Comparison of ENCODE assay signal across 24 cellular contexts in the genomic region with DNA sequence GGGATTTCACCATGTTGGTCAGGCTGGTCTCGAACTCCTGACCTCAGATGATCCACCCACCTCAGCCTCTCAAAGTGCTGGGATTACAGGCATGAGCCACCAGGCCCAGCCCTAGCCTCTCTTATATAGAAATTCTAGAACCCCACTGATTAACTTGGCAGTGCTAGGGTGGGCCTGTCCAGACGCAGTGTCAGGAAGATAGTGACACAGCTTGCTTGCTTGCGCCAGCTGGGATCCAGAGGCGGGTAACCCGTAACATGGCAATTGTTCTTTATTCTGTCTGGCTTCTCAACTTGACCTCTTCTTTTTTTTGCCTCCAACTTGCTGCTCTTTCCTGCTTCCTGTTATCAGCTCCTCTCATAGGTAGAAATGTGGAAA. TPM values are rescaled to one million over a fixed set of nuclear protein-coding genes. Genes with fewer than 3 reads are reported as not detected.
DNase-seq lines count a peak whose midpoint lies in the region; ATAC-seq and FAIRE-seq lines count a peak whose summit lies in the region.
"Had no signal": no experiment of that assay in that cellular context is flagged by ENCODE, and none has a peak within 500 bp of the region (broad histone marks: within the 10 kb centered on the region; RNA-seq: fewer than 3 reads in every experiment).

No MANE protein-coding gene starts in this region.

- CTCF ChIA-PET in CD4-positive, alpha-beta memory T cell (lab: Charles Lee; ENCODE audit: partially characterized antibody): interaction anchor here (0.7 to 1.8 kb wide), 4 partner anchors 18 to 167 kb away, joined by 3 to 9 read pairs (median 4); no protein-coding TSS in a partner anchor

- peaks cover 5% of the 10 kb centered on the region for H3K27me3 Mint-ChIP-seq in activated CD4-positive, alpha-beta T cell treated with anti-CD3 and anti-CD28 coated beads, Interleukin-2, amount 10 ng/mL, durations not matched to agents 24 days and 14 days
- H3K27me3 Mint-ChIP-seq in CD4-positive, alpha-beta memory T cell: no peaks in the 10 kb centered on the region
- no peaks in the 10 kb centered on the region for H3K27me3 Mint-ChIP-seq in activated T-helper 2 cell treated with anti-CD3 and anti-CD28 coated beads, Interferon-gamma antibody, Interleukin-2, Interleukin-4, amounts not matched to agents 10 μg/mL and 5 μg/mL and 100 μg/mL, durations not matched to agents 14 hours and 24 hours and 36 hours (ENCODE audit: low read depth)
- no peaks in the 10 kb centered on the region for H3K27me3 Mint-ChIP-seq in naive thymus-derived CD8-positive, alpha-beta T cell
- H3K27me3 Mint-ChIP-seq: CD4-positive, CD25-positive, alpha-beta regulatory T cell; memory B cell had no signal

- H3K4me1 ChIP-seq in CD4-positive, alpha-beta memory T cell (ENCODE audit: insufficient read depth, low read length): peaks cover 12% of the 10 kb centered on the region
- H3K4me1 ChIP-seq: thyroid gland had no signal

- H3K36me3 ChIP-seq in CD4-positive, alpha-beta memory T cell (ENCODE audit: insufficient read depth, low read length): no peaks in the 10 kb centered on the region
- H3K36me3 ChIP-seq: thyroid gland had no signal

- H3K27ac ChIP-seq in CD4-positive, alpha-beta memory T cell (ENCODE audit: low read depth, low read length): no peak overlapping the region
- H3K27ac ChIP-seq: GM23248, PC-9, skin epidermis, thyroid gland had no signal

- peaks cover 4% of the 10 kb centered on the region for H3K9me3 Mint-ChIP-seq in activated CD4-positive, alpha-beta T cell treated with anti-CD3 and anti-CD28 coated beads, Interleukin-2, amount 10 ng/mL, durations not matched to agents 24 days and 14 days
- H3K9me3 Mint-ChIP-seq in CD4-positive, alpha-beta memory T cell: no peaks in the 10 kb centered on the region
- H3K9me3 Mint-ChIP-seq in activated T-helper 2 cell treated with anti-CD3 and anti-CD28 coated beads, Interferon-gamma antibody, Interleukin-2, Interleukin-4, amounts not matched to agents 10 μg/mL and 5 μg/mL and 100 μg/mL, durations not matched to agents 14 hours and 24 hours and 36 hours: no peaks in the 10 kb centered on the region
- H3K9me3 Mint-ChIP-seq in naive thymus-derived CD8-positive, alpha-beta T cell: no peaks in the 10 kb centered on the region
- H3K9me3 Mint-ChIP-seq: CD4-positive, CD25-positive, alpha-beta regulatory T cell; memory B cell; WTC11 had no signal

- no peak overlapping the region for H3K4me3 ChIP-seq in CD4-positive, alpha-beta memory T cell (ENCODE audit: low read length in 2 of 2)
- H3K4me3 ChIP-seq: GM23248, PC-9, skin epidermis, thyroid gland had no signal

- no peak for FAIRE-seq in urothelium cell line (lab: Jason Lieb, UNC)
- FAIRE-seq: A204.1 had no signal

- H3K27ac Mint-ChIP-seq in activated CD4-positive, alpha-beta T cell treated with anti-CD3 and anti-CD28 coated beads, Interleukin-2, amount 10 ng/mL, durations not matched to agents 24 days and 14 days: peak overlapping the region; percentile 94
- H3K27ac Mint-ChIP-seq in CD4-positive, alpha-beta memory T cell: peak overlapping the region in 4 of 7 donors; percentile 57 to 72 (median 62)
- peak overlapping the region; percentile 82 for H3K27ac Mint-ChIP-seq in activated T-helper 2 cell treated with anti-CD3 and anti-CD28 coated beads, Interferon-gamma antibody, Interleukin-2, Interleukin-4, amounts not matched to agents 10 μg/mL and 5 μg/mL and 100 μg/mL, durations not matched to agents 14 hours and 24 hours and 36 hours
- peak overlapping the region in 6 of 10 donors; percentile 52 to 79 (median 76) for H3K27ac Mint-ChIP-seq in naive thymus-derived CD8-positive, alpha-beta T cell
- H3K27ac Mint-ChIP-seq: WTC11 had no signal

- POLR2A ChIA-PET in CD4-positive, alpha-beta memory T cell (lab: Charles Lee; ENCODE audit: partially characterized antibody): no interaction called here
- POLR2A ChIA-PET in naive thymus-derived CD8-positive, alpha-beta T cell (lab: Charles Lee): no interaction called here

- no peak for DNase-seq in activated CD4-positive, alpha-beta T cell treated with anti-CD3 and anti-CD28 coated beads, Interleukin-2, amount 10 ng/mL, durations not matched to agents 24 days and 14 days
- no peak for DNase-seq in activated CD4-positive, alpha-beta T cell treated with anti-CD3 and anti-CD28 coated beads, Interleukin-2, amount 50 U/mL, for 1 hour
- no peak for DNase-seq in CD4-positive, alpha-beta memory T cell
- DNase-seq in activated T-helper 2 cell treated with anti-CD3 and anti-CD28 coated beads, Interferon-gamma antibody, Interleukin-2, Interleukin-4, amounts not matched to agents 10 μg/mL and 5 μg/mL and 100 μg/mL, durations not matched to agents 14 hours and 24 hours and 36 hours (ENCODE audit: low spot score): no peak
- no peak for DNase-seq in naive thymus-derived CD8-positive, alpha-beta T cell
- no peak for DNase-seq in urothelium cell line (ENCODE audit: low spot score)
- no peak for DNase-seq in NCI-H1105 treated with DMSO at 0.1 percent for 48 hours (lab: John Stamatoyannopoulos, UW)
- DNase-seq: CD4-positive, CD25-positive, alpha-beta regulatory T cell; cortex of kidney; DMS 273 treated with DMSO at 0.1 percent for 48 hours; EL; GM23248; Karpas-422; NCI-H1417 treated with DMSO at 0.1 percent for 48 hours; NCI-H2029 treated with DMSO at 0.1 percent for 48 hours; NCI-H526 treated with DMSO at 0.1 percent for 48 hours; PC-9; thyroid gland had no signal

- peak overlapping the region; percentile 59 for H3K4me3 Mint-ChIP-seq in activated CD4-positive, alpha-beta T cell treated with anti-CD3 and anti-CD28 coated beads, Interleukin-2, amount 10 ng/mL, durations not matched to agents 24 days and 14 days
- no peak overlapping the region for H3K4me3 Mint-ChIP-seq in CD4-positive, alpha-beta memory T cell
- H3K4me3 Mint-ChIP-seq in activated T-helper 2 cell treated with anti-CD3 and anti-CD28 coated beads, Interferon-gamma antibody, Interleukin-2, Interleukin-4, amounts not matched to agents 10 μg/mL and 5 μg/mL and 100 μg/mL, durations not matched to agents 14 hours and 24 hours and 36 hours (ENCODE audit: low read depth): no peak overlapping the region
- H3K4me3 Mint-ChIP-seq in naive thymus-derived CD8-positive, alpha-beta T cell: no peak overlapping the region
- H3K4me3 Mint-ChIP-seq: CD4-positive, CD25-positive, alpha-beta regulatory T cell; memory B cell; WTC11 had no signal

- H3K9me3 ChIP-seq in CD4-positive, alpha-beta memory T cell (ENCODE audit: control insufficient read depth in 1 of 2, low read length in 2 of 2): no peaks in the 10 kb centered on the region
- H3K9me3 ChIP-seq: thyroid gland had no signal

- H3K36me3 Mint-ChIP-seq in activated CD4-positive, alpha-beta T cell treated with anti-CD3 and anti-CD28 coated beads, Interleukin-2, amount 10 ng/mL, durations not matched to agents 24 days and 14 days (ENCODE audit: low read depth): peaks cover 4% of the 10 kb centered on the region
- no peaks in the 10 kb centered on the region for H3K36me3 Mint-ChIP-seq in CD4-positive, alpha-beta memory T cell
- no peaks in the 10 kb centered on the region for H3K36me3 Mint-ChIP-seq in activated T-helper 2 cell treated with anti-CD3 and anti-CD28 coated beads, Interferon-gamma antibody, Interleukin-2, Interleukin-4, amounts not matched to agents 10 μg/mL and 5 μg/mL and 100 μg/mL, durations not matched to agents 14 hours and 24 hours and 36 hours (ENCODE audit: low read depth)
- no peaks in the 10 kb centered on the region for H3K36me3 Mint-ChIP-seq in naive thymus-derived CD8-positive, alpha-beta T cell
- H3K36me3 Mint-ChIP-seq: CD4-positive, CD25-positive, alpha-beta regulatory T cell; memory B cell; WTC11 had no signal

- H3K4me1 Mint-ChIP-seq in activated CD4-positive, alpha-beta T cell treated with anti-CD3 and anti-CD28 coated beads, Interleukin-2, amount 10 ng/mL, durations not matched to agents 24 days and 14 days: peaks cover 17% of the 10 kb centered on the region
- H3K4me1 Mint-ChIP-seq in CD4-positive, alpha-beta memory T cell: peaks cover 0 to 2% (median 0%) of the 10 kb centered on the region in 4 donors
- peaks cover 2% of the 10 kb centered on the region for H3K4me1 Mint-ChIP-seq in activated T-helper 2 cell treated with anti-CD3 and anti-CD28 coated beads, Interferon-gamma antibody, Interleukin-2, Interleukin-4, amounts not matched to agents 10 μg/mL and 5 μg/mL and 100 μg/mL, durations not matched to agents 14 hours and 24 hours and 36 hours (ENCODE audit: low read depth)
- H3K4me1 Mint-ChIP-seq in naive thymus-derived CD8-positive, alpha-beta T cell: peaks cover 0 to 15% (median 6%) of the 10 kb centered on the region in 4 donors
- H3K4me1 Mint-ChIP-seq: WTC11 had no signal

- intact Hi-C loops in activated CD4-positive, alpha-beta T cell treated with anti-CD3 and anti-CD28 coated beads, Interleukin-2, amount 10 ng/mL, durations not matched to agents 24 days and 14 days (cut with micrococcal nuclease): loop anchor here (2.0 kb wide), 2 partner anchors 15 to 57 kb away; partner anchors contain the start of gene NRROS
- intact Hi-C loops in CD4-positive, alpha-beta memory T cell (cut with micrococcal nuclease): loop anchor here (2.0 kb wide), 1 partner anchor 87 kb away; no protein-coding TSS in a partner anchor
- intact Hi-C loops in activated T-helper 2 cell treated with anti-CD3 and anti-CD28 coated beads, Interferon-gamma antibody, Interleukin-2, Interleukin-4, amounts not matched to agents 10 μg/mL and 5 μg/mL and 100 μg/mL, durations not matched to agents 14 hours and 24 hours and 36 hours (cut with micrococcal nuclease): no loop called here

- H3K27me3 ChIP-seq in CD4-positive, alpha-beta memory T cell (ENCODE audit: insufficient read depth, low read length): no peaks in the 10 kb centered on the region
- H3K27me3 ChIP-seq: thyroid gland had no signal

- no peak for ATAC-seq in naive thymus-derived CD8-positive, alpha-beta T cell
- no peak for ATAC-seq in HG03039 (IDR thresholded peaks at IDR 0.05; ENCODE audit: unreplicated experiment)
- ATAC-seq: SK-N-SH treated with all-trans-retinoic acid at 6 μM for 48 hours, WTC11 had no signal

RNA-seq across cellular contexts. Expression of gene CEP19, which starts 16.2 kb away (rescaled TPM):
- 3.9 and 4.0 TPM in 2 replicates for total RNA-seq in activated CD4-positive, alpha-beta T cell treated with anti-CD3 and anti-CD28 coated beads, Interleukin-2, amount 10 ng/mL, durations not matched to agents 24 days and 14 days
- total RNA-seq in CD4-positive, alpha-beta memory T cell: 1 to 10 TPM; 7.8 to 8.2 TPM
- polyA plus RNA-seq in CD4-positive, alpha-beta memory T cell: 10 to 100 TPM in 1 of 2 donors, 1 to 10 TPM in 1; 5.4 to 10.8 TPM
- 3.7 and 4.5 TPM in 2 replicates for total RNA-seq in activated T-helper 2 cell treated with anti-CD3 and anti-CD28 coated beads, Interferon-gamma antibody, Interleukin-2, Interleukin-4, amounts not matched to agents 10 μg/mL and 5 μg/mL and 100 μg/mL, durations not matched to agents 14 hours and 24 hours and 36 hours
- total RNA-seq in naive thymus-derived CD8-positive, alpha-beta T cell: 1 to 10 TPM; 4.6 to 5.1 TPM
- polyA plus RNA-seq in naive thymus-derived CD8-positive, alpha-beta T cell: 1 to 10 TPM; 4.4 to 6.9 (median 4.6) TPM

RNA-seq across cellular contexts. Expression of gene PIGX, which starts 16.3 kb away (rescaled TPM):
- 54.3 and 54.5 TPM in 2 replicates for total RNA-seq in activated CD4-positive, alpha-beta T cell treated with anti-CD3 and anti-CD28 coated beads, Interleukin-2, amount 10 ng/mL, durations not matched to agents 24 days and 14 days
- 10 to 100 TPM; 19.1 to 23.7 TPM for total RNA-seq in CD4-positive, alpha-beta memory T cell
- 10 to 100 TPM; 34.1 to 37.4 TPM for polyA plus RNA-seq in CD4-positive, alpha-beta memory T cell
- 65.7 and 70.8 TPM in 2 replicates for total RNA-seq in activated T-helper 2 cell treated with anti-CD3 and anti-CD28 coated beads, Interferon-gamma antibody, Interleukin-2, Interleukin-4, amounts not matched to agents 10 μg/mL and 5 μg/mL and 100 μg/mL, durations not matched to agents 14 hours and 24 hours and 36 hours
- total RNA-seq in naive thymus-derived CD8-positive, alpha-beta T cell: 10 to 100 TPM; 15.6 to 16.2 TPM
- polyA plus RNA-seq in naive thymus-derived CD8-positive, alpha-beta T cell: 10 to 100 TPM; 28.9 to 32.6 (median 32.1) TPM

RNA-seq across cellular contexts. Expression of gene PAK2, which starts 43.8 kb away (rescaled TPM):
- 81.1 and 92.5 TPM in 2 replicates for total RNA-seq in activated CD4-positive, alpha-beta T cell treated with anti-CD3 and anti-CD28 coated beads, Interleukin-2, amount 10 ng/mL, durations not matched to agents 24 days and 14 days
- 10 to 100 TPM; 80.4 to 97.4 TPM for total RNA-seq in CD4-positive, alpha-beta memory T cell
- 10 to 100 TPM; 29.1 to 39.4 TPM for polyA plus RNA-seq in CD4-positive, alpha-beta memory T cell
- 103 and 107 TPM in 2 replicates for total RNA-seq in activated T-helper 2 cell treated with anti-CD3 and anti-CD28 coated beads, Interferon-gamma antibody, Interleukin-2, Interleukin-4, amounts not matched to agents 10 μg/mL and 5 μg/mL and 100 μg/mL, durations not matched to agents 14 hours and 24 hours and 36 hours
- total RNA-seq in naive thymus-derived CD8-positive, alpha-beta T cell: 10 to 100 TPM; 76.6 to 81.0 TPM
- 10 to 100 TPM; 28.4 to 30.3 (median 30.1) TPM for polyA plus RNA-seq in naive thymus-derived CD8-positive, alpha-beta T cell

RNA-seq across cellular contexts. Expression of gene NRROS, which starts 56.3 kb away (rescaled TPM):
- total RNA-seq in activated CD4-positive, alpha-beta T cell treated with anti-CD3 and anti-CD28 coated beads, Interleukin-2, amount 10 ng/mL, durations not matched to agents 24 days and 14 days: 38.2 and 39.0 TPM in 2 replicates
- total RNA-seq in CD4-positive, alpha-beta memory T cell: 10 to 100 TPM; 18.7 to 20.0 TPM
- 1 to 10 TPM; 4.6 to 5.0 TPM for polyA plus RNA-seq in CD4-positive, alpha-beta memory T cell
- 51.4 and 53.2 TPM in 2 replicates for total RNA-seq in activated T-helper 2 cell treated with anti-CD3 and anti-CD28 coated beads, Interferon-gamma antibody, Interleukin-2, Interleukin-4, amounts not matched to agents 10 μg/mL and 5 μg/mL and 100 μg/mL, durations not matched to agents 14 hours and 24 hours and 36 hours
- 1 to 10 TPM; 3.4 to 4.1 TPM for total RNA-seq in naive thymus-derived CD8-positive, alpha-beta T cell
- polyA plus RNA-seq in naive thymus-derived CD8-positive, alpha-beta T cell: under 1 TPM; 0.29 to 0.92 (median 0.87) TPM
- polyA plus RNA-seq: GM23248 had no signal
